27 cellular contexts compared by ENCODE assay signal in genomic region chr6:144835322-144835721, GRCh38.
"Had no signal": no experiment of that assay in that cellular context is flagged by ENCODE, and none has a peak within 500 bp of the region (broad histone marks: within the 10 kb centered on the region; RNA-seq: fewer than 3 reads in every experiment).

No MANE protein-coding gene starts in this region.

- ATAC-seq: esophagus mucosa; heart left ventricle; naive thymus-derived CD4-positive, alpha-beta T cell; stimulated activated memory B cell treated with anti-CD40 and anti-IgM and Interleukin-4, amounts not matched to agents 10 μg/mL and 1 μg/mL and 100 μg/mL, for 72 hours; upper lobe of right lung had no signal

- H3K27me3 Mint-ChIP-seq: activated CD4-positive, alpha-beta memory T cell treated with anti-CD3 and anti-CD28 coated beads for 36 hours; activated CD4-positive, alpha-beta T cell treated with anti-CD3 and anti-CD28 coated beads, Interleukin-2, amount 10 ng/mL, durations not matched to agents 24 days and 14 days; dendritic cell treated with granulocyte-macrophage colony-stimulating factor and Interleukin-4, amounts not matched to agents 40 ng/mL and 50 ng/mL, for 4 days; naive thymus-derived CD4-positive, alpha-beta T cell; stimulated activated memory B cell treated with anti-CD40 and anti-IgM and Interleukin-4, amounts not matched to agents 10 μg/mL and 1 μg/mL and 100 μg/mL, for 72 hours had no signal

- H3K4me1 ChIP-seq: breast epithelium, heart left ventricle, prostate gland, sigmoid colon, stomach, thyroid gland, upper lobe of right lung had no signal

- H3K9me3 ChIP-seq: breast epithelium, heart left ventricle, prostate gland, sigmoid colon, stomach, thyroid gland, upper lobe of right lung had no signal

- H3K4me1 Mint-ChIP-seq: activated CD4-positive, alpha-beta T cell treated with anti-CD3 and anti-CD28 coated beads, Interleukin-2, amount 10 ng/mL, durations not matched to agents 24 days and 14 days; endodermal cell; naive thymus-derived CD4-positive, alpha-beta T cell; stimulated activated memory B cell treated with anti-CD40 and anti-IgM and Interleukin-4, amounts not matched to agents 10 μg/mL and 1 μg/mL and 100 μg/mL, for 72 hours had no signal

- H3K9me3 Mint-ChIP-seq: activated CD4-positive, alpha-beta memory T cell treated with anti-CD3 and anti-CD28 coated beads for 36 hours; activated CD4-positive, alpha-beta T cell treated with anti-CD3 and anti-CD28 coated beads, Interleukin-2, amount 10 ng/mL, durations not matched to agents 24 days and 14 days; activated T-helper 1 cell treated with anti-CD3 and anti-CD28 coated beads, Interleukin-12 subunit alpha, Interleukin-12 subunit beta, Interleukin-2, Interleukin-4 antibody, amounts not matched to agents 30 ng/mL and 10 ng/mL and 1 ng/mL, durations not matched to agents 14 hours and 24 hours and 36 hours; dendritic cell treated with granulocyte-macrophage colony-stimulating factor and Interleukin-4, amounts not matched to agents 40 ng/mL and 50 ng/mL, for 4 days; endodermal cell; naive thymus-derived CD4-positive, alpha-beta T cell; stimulated activated memory B cell treated with anti-CD40 and anti-IgM and Interleukin-4, amounts not matched to agents 10 μg/mL and 1 μg/mL and 100 μg/mL, for 72 hours had no signal

- DNase-seq: activated CD4-positive, alpha-beta memory T cell treated with anti-CD3 and anti-CD28 coated beads for 36 hours; activated CD4-positive, alpha-beta T cell treated with anti-CD3 and anti-CD28 coated beads, Interleukin-2, amount 10 ng/mL, durations not matched to agents 24 days and 14 days; activated CD4-positive, CD25-positive, alpha-beta regulatory T cell treated with anti-CD3 and anti-CD28 coated beads, Interleukin-2, amount 50 U/mL, for 72 hours; activated CD8-positive, alpha-beta memory T cell treated with anti-CD3 and anti-CD28 coated beads, Interleukin-2, amount 50 U/mL, for 4 hours; activated gamma-delta T cell; activated naive CD4-positive, alpha-beta T cell treated with anti-CD3 and anti-CD28 coated beads, Interleukin-2, amount 50 U/mL, for 16 hours; activated T-cell treated with anti-CD3 and anti-CD28 coated beads, Interleukin-2, amount 50 U/mL, for 1 hour; central memory CD4-positive, alpha-beta T cell; endodermal cell; foreskin fibroblast; heart left ventricle; hypothalamus; midbrain; naive thymus-derived CD4-positive, alpha-beta T cell; retina; sigmoid colon; small intestine; stimulated activated CD4-positive, alpha-beta T cell treated with anti-CD3 and anti-CD28 coated beads, Interleukin-4, amount 100 ng/mL, for 24 hours; stomach; thyroid gland; upper lobe of right lung had no signal

- H3K27ac ChIP-seq: breast epithelium, heart left ventricle, prostate gland, sigmoid colon, stomach, thyroid gland, upper lobe of right lung had no signal

- H3K27me3 ChIP-seq: breast epithelium, heart left ventricle, sigmoid colon, stomach, thyroid gland, upper lobe of right lung had no signal

- H3K27ac Mint-ChIP-seq: activated CD4-positive, alpha-beta memory T cell treated with anti-CD3 and anti-CD28 coated beads for 36 hours; activated CD4-positive, alpha-beta T cell treated with anti-CD3 and anti-CD28 coated beads, Interleukin-2, amount 10 ng/mL, durations not matched to agents 24 days and 14 days; activated T-helper 1 cell treated with anti-CD3 and anti-CD28 coated beads, Interleukin-12 subunit alpha, Interleukin-12 subunit beta, Interleukin-2, Interleukin-4 antibody, amounts not matched to agents 30 ng/mL and 10 ng/mL and 1 ng/mL, durations not matched to agents 14 hours and 24 hours and 36 hours; dendritic cell treated with granulocyte-macrophage colony-stimulating factor and Interleukin-4, amounts not matched to agents 40 ng/mL and 50 ng/mL, for 4 days; endodermal cell; stimulated activated memory B cell treated with anti-CD40 and anti-IgM and Interleukin-4, amounts not matched to agents 10 μg/mL and 1 μg/mL and 100 μg/mL, for 72 hours had no signal

- H3K4me3 Mint-ChIP-seq: activated CD4-positive, alpha-beta memory T cell treated with anti-CD3 and anti-CD28 coated beads for 36 hours; activated CD4-positive, alpha-beta T cell treated with anti-CD3 and anti-CD28 coated beads, Interleukin-2, amount 10 ng/mL, durations not matched to agents 24 days and 14 days; activated T-helper 1 cell treated with anti-CD3 and anti-CD28 coated beads, Interleukin-12 subunit alpha, Interleukin-12 subunit beta, Interleukin-2, Interleukin-4 antibody, amounts not matched to agents 30 ng/mL and 10 ng/mL and 1 ng/mL, durations not matched to agents 14 hours and 24 hours and 36 hours; dendritic cell treated with granulocyte-macrophage colony-stimulating factor and Interleukin-4, amounts not matched to agents 40 ng/mL and 50 ng/mL, for 4 days; endodermal cell; naive thymus-derived CD4-positive, alpha-beta T cell; stimulated activated memory B cell treated with anti-CD40 and anti-IgM and Interleukin-4, amounts not matched to agents 10 μg/mL and 1 μg/mL and 100 μg/mL, for 72 hours had no signal
